ENCODE assay signal across 11 cellular contexts in the genomic region with DNA sequence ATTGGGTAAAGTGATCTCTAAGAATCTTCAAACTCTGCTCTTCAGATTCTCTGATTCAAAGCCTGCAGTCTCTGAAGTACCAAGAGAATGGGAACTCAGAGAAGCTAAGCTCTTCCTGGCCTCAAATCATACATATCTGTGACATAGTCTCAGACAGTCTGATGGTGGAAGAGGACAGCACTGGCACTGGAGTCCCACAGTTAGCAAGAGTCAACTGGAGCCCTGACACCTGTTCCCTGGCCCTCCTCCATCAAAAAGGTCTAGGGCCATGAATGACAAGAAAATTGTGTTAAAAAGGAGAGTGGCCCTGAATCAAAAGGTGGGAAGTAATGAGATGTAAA. TPM values are rescaled to one million over a fixed set of nuclear protein-coding genes. Genes with fewer than 3 reads are reported as not detected.
DNase-seq lines count a peak whose midpoint lies in the region; ATAC-seq, FAIRE-seq and TF ChIP-seq lines count a peak whose summit lies in the region.
"Had no signal": no experiment of that assay in that cellular context is flagged by ENCODE, and none has a peak within 500 bp of the region (broad histone marks: within the 10 kb centered on the region; RNA-seq: fewer than 3 reads in every experiment).

No MANE protein-coding gene starts in this region.

- no peak overlapping the region for H3K27ac ChIP-seq in dorsolateral prefrontal cortex
- no peak overlapping the region for H3K27ac ChIP-seq in pancreas

- ATAC-seq in HG03066 (IDR thresholded peaks at IDR 0.05; ENCODE audit: low read depth, unreplicated experiment) (peak; percentile 16), pancreas (no peak)
- peak; percentile 54 for ATAC-seq in activated CD8-positive, alpha-beta T cell treated with anti-CD3 and anti-CD28 coated beads, Interleukin-2, amount 10 ng/mL, durations not matched to agents 7 days and 5 days

- POLR2A ChIA-PET in activated CD8-positive, alpha-beta T cell treated with anti-CD3 and anti-CD28 coated beads, Interleukin-2, amount 10 ng/mL, durations not matched to agents 7 days and 5 days (lab: Charles Lee), result interaction anchor here (0.6 to 22.0 kb wide), 31 partner anchors 10 to 1250 kb away, joined by 3 to 2065 read pairs (median 5); no protein-coding TSS in a partner anchor

- peaks cover 25% of the 10 kb centered on the region for H3K36me3 Mint-ChIP-seq in activated naive CD4-positive, alpha-beta T cell treated with anti-CD3 and anti-CD28 coated beads, Interleukin-2, amount 10 ng/mL, durations not matched to agents 7 days and 5 days
- H3K36me3 Mint-ChIP-seq in activated CD8-positive, alpha-beta T cell treated with anti-CD3 and anti-CD28 coated beads, Interleukin-2, amount 10 ng/mL, durations not matched to agents 7 days and 5 days (ENCODE audit: low read depth), result peaks cover 27% of the 10 kb centered on the region

- no peak for TF ChIP-seq CTCF in dorsolateral prefrontal cortex (IDR thresholded peaks at IDR 0.05 in 54 of 56, conservative IDR thresholded peaks at IDR 0.05 in 2 of 56; ENCODE audit: low read depth in 1 of 56, partially characterized antibody in 56 of 56)
- TF ChIP-seq CTCF in pancreas (IDR thresholded peaks at IDR 0.05), result no peak

- no peak for DNase-seq in activated naive CD4-positive, alpha-beta T cell treated with anti-CD3 and anti-CD28 coated beads, Interleukin-2, amount 10 ng/mL, durations not matched to agents 7 days and 5 days
- DNase-seq in activated naive CD4-positive, alpha-beta T cell treated with Interleukin-2 at 50 U/mL for 16 hours, result no peak
- DNase-seq in activated CD8-positive, alpha-beta T cell treated with anti-CD3 and anti-CD28 coated beads, Interleukin-2, amount 10 ng/mL, durations not matched to agents 7 days and 5 days, result no peak
- DNase-seq in ureter (ENCODE audit: low spot score), result peak; percentile 23
- DNase-seq in dorsolateral prefrontal cortex, result no peak
- no peak for DNase-seq in pancreas
- DNase-seq in stimulated activated naive CD4-positive, alpha-beta T cell treated with Interleukin-2 at 50 U/mL for 16 hours (lab: John Stamatoyannopoulos, UW), result no peak

- no peaks in the 10 kb centered on the region for H3K9me3 Mint-ChIP-seq in activated naive CD4-positive, alpha-beta T cell treated with anti-CD3 and anti-CD28 coated beads, Interleukin-2, amount 10 ng/mL, durations not matched to agents 7 days and 5 days
- H3K9me3 Mint-ChIP-seq in activated CD8-positive, alpha-beta T cell treated with anti-CD3 and anti-CD28 coated beads, Interleukin-2, amount 10 ng/mL, durations not matched to agents 7 days and 5 days (ENCODE audit: insufficient read depth), result no peaks in the 10 kb centered on the region

- no peaks in the 10 kb centered on the region for H3K36me3 ChIP-seq in pancreas

- no peak for FAIRE-seq in pancreas (lab: Jason Lieb, UNC)
- FAIRE-seq: TTC549 had no signal

- CTCF ChIA-PET in activated naive CD4-positive, alpha-beta T cell treated with anti-CD3 and anti-CD28 coated beads, Interleukin-2, amount 10 ng/mL, durations not matched to agents 7 days and 5 days (lab: Charles Lee), result interaction anchor here (0.8 to 10.3 kb wide), 9 partner anchors 10 to 504 kb away, joined by 3 to 346 read pairs (median 5); no protein-coding TSS in a partner anchor
- CTCF ChIA-PET in activated CD8-positive, alpha-beta T cell treated with anti-CD3 and anti-CD28 coated beads, Interleukin-2, amount 10 ng/mL, durations not matched to agents 7 days and 5 days (lab: Charles Lee), result interaction anchor here (0.7 to 13.6 kb wide), 19 partner anchors 9 to 833 kb away, joined by 3 to 584 read pairs (median 4); no protein-coding TSS in a partner anchor

- H3K9me3 ChIP-seq in pancreas, result no peaks in the 10 kb centered on the region

- H3K27ac Mint-ChIP-seq in activated naive CD4-positive, alpha-beta T cell treated with anti-CD3 and anti-CD28 coated beads, Interleukin-2, amount 10 ng/mL, durations not matched to agents 7 days and 5 days, result peak overlapping the region; percentile 100
- peak overlapping the region; percentile 99 for H3K27ac Mint-ChIP-seq in activated CD8-positive, alpha-beta T cell treated with anti-CD3 and anti-CD28 coated beads, Interleukin-2, amount 10 ng/mL, durations not matched to agents 7 days and 5 days

- H3K4me3 ChIP-seq in dorsolateral prefrontal cortex, result no peak overlapping the region
- H3K4me3 ChIP-seq in pancreas, result no peak overlapping the region

- H3K27me3 ChIP-seq in dorsolateral prefrontal cortex (peaks cover 0 to 69% (median 8%) of the 10 kb centered on the region in 45 donors), pancreas (no peaks in the 10 kb centered on the region)

- H3K4me1 ChIP-seq in pancreas, result no peaks in the 10 kb centered on the region

- peaks cover 98% of the 10 kb centered on the region for H3K4me1 Mint-ChIP-seq in activated naive CD4-positive, alpha-beta T cell treated with anti-CD3 and anti-CD28 coated beads, Interleukin-2, amount 10 ng/mL, durations not matched to agents 7 days and 5 days
- peaks cover 96% of the 10 kb centered on the region for H3K4me1 Mint-ChIP-seq in activated CD8-positive, alpha-beta T cell treated with anti-CD3 and anti-CD28 coated beads, Interleukin-2, amount 10 ng/mL, durations not matched to agents 7 days and 5 days (ENCODE audit: low read depth)

- intact Hi-C loops in dorsolateral prefrontal cortex (cut with DNase I) (no loop called here), pancreas (cut with DNase I) (no loop called here)

- H3K4me3 Mint-ChIP-seq in activated naive CD4-positive, alpha-beta T cell treated with anti-CD3 and anti-CD28 coated beads, Interleukin-2, amount 10 ng/mL, durations not matched to agents 7 days and 5 days, result peak overlapping the region; percentile 69
- H3K4me3 Mint-ChIP-seq in activated CD8-positive, alpha-beta T cell treated with anti-CD3 and anti-CD28 coated beads, Interleukin-2, amount 10 ng/mL, durations not matched to agents 7 days and 5 days, result peak overlapping the region; percentile 72

- no peaks in the 10 kb centered on the region for H3K27me3 Mint-ChIP-seq in activated naive CD4-positive, alpha-beta T cell treated with anti-CD3 and anti-CD28 coated beads, Interleukin-2, amount 10 ng/mL, durations not matched to agents 7 days and 5 days
- H3K27me3 Mint-ChIP-seq in activated CD8-positive, alpha-beta T cell treated with anti-CD3 and anti-CD28 coated beads, Interleukin-2, amount 10 ng/mL, durations not matched to agents 7 days and 5 days (ENCODE audit: low read depth), result no peaks in the 10 kb centered on the region

RNA-seq across cellular contexts. Expression of a gene that starts 37.7 kb away (rescaled TPM):
- total RNA-seq in activated CD8-positive, alpha-beta T cell treated with anti-CD3 and anti-CD28 coated beads, Interleukin-2, amount 10 ng/mL, durations not matched to agents 7 days and 5 days, result not detected
- total RNA-seq in ureter (not detected), dorsolateral prefrontal cortex (not detected), pancreas (over 10,000 TPM; 42,431 to 136,252 (median 67,286) TPM)
- polyA plus RNA-seq in pancreas, result over 10,000 TPM; 25,162 to 43,147 TPM
- polyA plus RNA-seq: BJ, neural cell had no signal

RNA-seq across cellular contexts. Expression of a gene that starts 46.4 kb away (rescaled TPM):
- total RNA-seq in activated CD8-positive, alpha-beta T cell treated with anti-CD3 and anti-CD28 coated beads, Interleukin-2, amount 10 ng/mL, durations not matched to agents 7 days and 5 days, result 1 to 10 TPM; 7.0 TPM
- total RNA-seq in ureter (55.9 TPM), dorsolateral prefrontal cortex (100 to 1,000 TPM in 119 of 120 experiments, 10 to 100 TPM in 1; 87.8 to 336 (median 232) TPM), pancreas (10 to 100 TPM; 23.8 to 34.7 (median 27.0) TPM)
- 100 to 1,000 TPM; 117 to 165 TPM for polyA plus RNA-seq in pancreas

RNA-seq across cellular contexts. Expression of a gene that starts 59.2 kb away (rescaled TPM):
- total RNA-seq in activated CD8-positive, alpha-beta T cell treated with anti-CD3 and anti-CD28 coated beads, Interleukin-2, amount 10 ng/mL, durations not matched to agents 7 days and 5 days, result not detected
- total RNA-seq in ureter (not detected), dorsolateral prefrontal cortex (not detected), pancreas (over 10,000 TPM; 23,499 to 66,172 (median 43,326) TPM)
- polyA plus RNA-seq in pancreas, result over 10,000 TPM; 22,582 to 45,101 TPM
- polyA plus RNA-seq: BJ, neural cell had no signal

Comparison
In these comparisons a context has a peak if more than half of its experiments do, and no peak if none do; other contexts are left out.
1. ATAC-seq: peak in HG03066 (single experiment) and activated CD8-positive, alpha-beta T cell treated with anti-CD3 and anti-CD28 coated beads, Interleukin-2, amount 10 ng/mL, durations not matched to agents 7 days and 5 days (single experiment); none in pancreas (0 of 4).
2. RNA of a gene that starts 37.7 kb away (total RNA-seq): 42,431 to 136,252 TPM in pancreas; not detected in activated CD8-positive, alpha-beta T cell treated with anti-CD3 and anti-CD28 coated beads, Interleukin-2, amount 10 ng/mL, durations not matched to agents 7 days and 5 days, not detected in ureter (single experiment) and not detected in dorsolateral prefrontal cortex; every median in the first group is over 1,000 times any median in the second.
3. RNA of a gene that starts 59.2 kb away (total RNA-seq): 23,499 to 66,172 TPM in pancreas; not detected in ureter (single experiment), not detected in activated CD8-positive, alpha-beta T cell treated with anti-CD3 and anti-CD28 coated beads, Interleukin-2, amount 10 ng/mL, durations not matched to agents 7 days and 5 days and not detected in dorsolateral prefrontal cortex; every median in the first group is over 1,000 times any median in the second.